ENCODE assay signal across 1 cellular context in genomic region chr1:1342061-1342562, GRCh38.
A peak's percentile ranks its signal among the peaks of the same experiment; 100 is the strongest.
TF ChIP-seq lines count a peak whose summit lies in the region.

No MANE protein-coding gene starts in this region.

TF ChIP-seq in HepG2, 621 proteins besides CTCF, POLR2A, EP300 and RAD21:
- no peak for TF ChIP-seq GLMP (CRISPR knock-in tag; IDR thresholded peaks at IDR 0.05; ENCODE audit: borderline replicate concordance)
- TF ChIP-seq HOXD1 (CRISPR knock-in tag; IDR thresholded peaks at IDR 0.05), result no peak
- TF ChIP-seq ZNF83 (CRISPR knock-in tag; IDR thresholded peaks at IDR 0.05; ENCODE audit: borderline replicate concordance), result no peak
- TF ChIP-seq KDM1A (CRISPR knock-in tag; IDR thresholded peaks at IDR 0.05), result no peak
- TF ChIP-seq CBX5 (CRISPR knock-in tag; IDR thresholded peaks at IDR 0.05; ENCODE audit: borderline replicate concordance), result no peak
- TF ChIP-seq RBFOX2 (IDR thresholded peaks at IDR 0.05; ENCODE audit: low read depth, low read length), result peak; percentile 60; the same call in 1 of the 2 replicates
TF ChIP-seq in HepG2: peak in this region for 1.
